In the genomic region with DNA sequence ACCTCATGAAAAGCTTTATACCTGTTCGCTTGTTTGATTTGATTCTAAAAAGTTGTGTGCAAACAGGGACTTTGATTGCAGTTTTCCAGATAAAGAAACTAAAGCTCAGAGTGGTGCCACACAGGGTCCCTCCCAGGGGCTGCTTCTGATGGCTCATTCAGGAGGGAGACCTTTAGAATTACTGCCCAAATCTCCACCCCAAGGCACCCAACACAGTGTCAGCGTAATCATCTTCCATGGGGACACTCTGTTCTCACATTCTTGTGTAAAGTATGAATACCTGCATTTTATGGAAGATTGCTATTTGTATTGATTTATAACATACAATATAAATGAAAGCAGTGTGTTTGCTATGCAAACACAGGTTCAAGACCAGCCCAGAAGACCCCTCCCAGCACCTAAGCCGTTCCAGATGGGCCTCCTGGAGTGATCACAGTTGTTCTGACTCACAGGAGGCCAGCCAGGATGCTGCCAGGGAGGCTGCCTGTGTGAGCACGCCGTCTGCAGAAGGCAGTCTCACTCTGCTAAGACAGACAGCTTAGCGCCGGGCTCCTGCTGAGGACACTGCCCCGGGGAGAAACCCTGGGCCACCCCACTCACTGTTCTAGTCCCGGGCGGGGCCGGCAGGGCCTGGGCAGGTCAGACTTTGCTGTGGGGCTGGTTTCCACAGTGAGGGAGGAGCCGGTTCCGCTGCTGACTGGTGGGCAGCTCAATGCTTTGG, we compare ENCODE assay signal across 8 cellular contexts.
DNase-seq lines count a peak whose midpoint lies in the region; ATAC-seq and TF ChIP-seq lines count a peak whose summit lies in the region.

No MANE protein-coding gene starts in this region.

- no peaks in the 10 kb centered on the region for H3K9me3 ChIP-seq in aorta (ENCODE audit: control insufficient read depth, low read length)

- ATAC-seq in GM19328 (IDR thresholded peaks at IDR 0.05; ENCODE audit: unreplicated experiment) (peak; percentile 58), aorta (ENCODE audit: low FRiP score) (no peak)

- H3K36me3 ChIP-seq in aorta (ENCODE audit: control insufficient read depth in 1 of 2, insufficient read depth in 2 of 2, low read length in 1 of 2), result no peaks in the 10 kb centered on the region

- WGBS in lower leg skin, 2 donors, result 11 to 14% methylated on average over 13 of the region's 13 CpGs
- 58 to 59% methylated on average over 13 of the region's 13 CpGs for WGBS in aorta, 2 donors

- no peak overlapping the region for H3K27ac Mint-ChIP-seq in activated T-helper 2 cell treated with anti-CD3 and anti-CD28 coated beads, Interferon-gamma antibody, Interleukin-2, Interleukin-4, amounts not matched to agents 10 μg/mL and 5 μg/mL and 100 μg/mL, durations not matched to agents 14 hours and 24 hours and 36 hours

- intact Hi-C loops in lower leg skin (cut with DNase I; ENCODE audit: low total_unique reads) (no loop called here), aorta (cut with DNase I) (no loop called here)
- intact Hi-C loops in activated T-helper 2 cell treated with anti-CD3 and anti-CD28 coated beads, Interferon-gamma antibody, Interleukin-2, Interleukin-4, amounts not matched to agents 10 μg/mL and 5 μg/mL and 100 μg/mL, durations not matched to agents 14 hours and 24 hours and 36 hours (cut with micrococcal nuclease), result no loop called here

- no peaks in the 10 kb centered on the region for H3K27me3 ChIP-seq in aorta (ENCODE audit: control insufficient read depth in 1 of 2, insufficient read depth in 2 of 2, low read length in 1 of 2)

- TF ChIP-seq POLR2A in lower leg skin (IDR thresholded peaks at IDR 0.05), result no peak

- DNase-seq in A172 (ENCODE audit: low spot score) (peak; percentile 95), NCI-H1694 treated with DMSO at 0.1 percent for 48 hours (lab: John Stamatoyannopoulos, UW) (peak; percentile 85), brain pericyte (ENCODE audit: low read depth, low spot score) (peak; percentile 55), lower leg skin (ENCODE audit: low spot score in 2 of 2) (peak; percentile 74 to 90), aorta (peak; percentile 67 to 78), NK-92 (lab: John Stamatoyannopoulos, UW; ENCODE audit: unreplicated experiment) (no peak)
- DNase-seq in activated T-helper 2 cell treated with anti-CD3 and anti-CD28 coated beads, Interferon-gamma antibody, Interleukin-2, Interleukin-4, amounts not matched to agents 10 μg/mL and 5 μg/mL and 100 μg/mL, durations not matched to agents 14 hours and 24 hours and 36 hours (ENCODE audit: low spot score), result no peak

- H3K27me3 Mint-ChIP-seq in activated T-helper 2 cell treated with anti-CD3 and anti-CD28 coated beads, Interferon-gamma antibody, Interleukin-2, Interleukin-4, amounts not matched to agents 10 μg/mL and 5 μg/mL and 100 μg/mL, durations not matched to agents 14 hours and 24 hours and 36 hours (ENCODE audit: low read depth), result peaks cover 7% of the 10 kb centered on the region

- no peaks in the 10 kb centered on the region for H3K4me1 ChIP-seq in aorta (ENCODE audit: control insufficient read depth in 1 of 2, insufficient read depth in 2 of 2, low read length in 2 of 2)

- H3K4me3 ChIP-seq in lower leg skin (ENCODE audit: low read depth, poor library complexity, severe bottlenecking) (no peak overlapping the region), aorta (ENCODE audit: low read length in 2 of 2) (no peak overlapping the region)

- no peak for TF ChIP-seq CTCF in lower leg skin (IDR thresholded peaks at IDR 0.05)

- no peak overlapping the region for H3K27ac ChIP-seq in aorta (ENCODE audit: low read depth in 1 of 2, low read length in 2 of 2)

- no peak overlapping the region for H3K4me3 Mint-ChIP-seq in activated T-helper 2 cell treated with anti-CD3 and anti-CD28 coated beads, Interferon-gamma antibody, Interleukin-2, Interleukin-4, amounts not matched to agents 10 μg/mL and 5 μg/mL and 100 μg/mL, durations not matched to agents 14 hours and 24 hours and 36 hours (ENCODE audit: low read depth)

- no peaks in the 10 kb centered on the region for H3K9me3 Mint-ChIP-seq in activated T-helper 2 cell treated with anti-CD3 and anti-CD28 coated beads, Interferon-gamma antibody, Interleukin-2, Interleukin-4, amounts not matched to agents 10 μg/mL and 5 μg/mL and 100 μg/mL, durations not matched to agents 14 hours and 24 hours and 36 hours

- H3K36me3 Mint-ChIP-seq in activated T-helper 2 cell treated with anti-CD3 and anti-CD28 coated beads, Interferon-gamma antibody, Interleukin-2, Interleukin-4, amounts not matched to agents 10 μg/mL and 5 μg/mL and 100 μg/mL, durations not matched to agents 14 hours and 24 hours and 36 hours (ENCODE audit: low read depth), result no peaks in the 10 kb centered on the region

- no peaks in the 10 kb centered on the region for H3K4me1 Mint-ChIP-seq in activated T-helper 2 cell treated with anti-CD3 and anti-CD28 coated beads, Interferon-gamma antibody, Interleukin-2, Interleukin-4, amounts not matched to agents 10 μg/mL and 5 μg/mL and 100 μg/mL, durations not matched to agents 14 hours and 24 hours and 36 hours (ENCODE audit: low read depth)

Comparison
In these comparisons a context has a peak if more than half of its experiments do, and no peak if none do; other contexts are left out.
1. DNase-seq: peak in A172 (single experiment), NCI-H1694 treated with DMSO at 0.1 percent for 48 hours (single experiment), brain pericyte (single experiment), lower leg skin (2 of 2) and aorta (2 of 2); none in NK-92 (single experiment) and activated T-helper 2 cell treated with anti-CD3 and anti-CD28 coated beads, Interferon-gamma antibody, Interleukin-2, Interleukin-4, amounts not matched to agents 10 μg/mL and 5 μg/mL and 100 μg/mL, durations not matched to agents 14 hours and 24 hours and 36 hours (single experiment).